15 cellular contexts compared by ENCODE assay signal in genomic region chr10:121092341-121093099, GRCh38.
DNase-seq lines count a peak whose midpoint lies in the region; ATAC-seq and TF ChIP-seq lines count a peak whose summit lies in the region.
"Had no signal": no experiment of that assay in that cellular context is flagged by ENCODE, and none has a peak within 500 bp of the region (broad histone marks: within the 10 kb centered on the region; RNA-seq: fewer than 3 reads in every experiment).

No MANE protein-coding gene starts in this region.

- H4K91ac ChIP-seq in trophoblast cell (ENCODE audit: low read depth, low read length): no peak overlapping the region

- no peak overlapping the region for H2AFZ ChIP-seq in trophoblast cell (ENCODE audit: insufficient read depth, low read length, poor library complexity)
- H2AFZ ChIP-seq: PC-9 had no signal

- no peak overlapping the region for H2BK5ac ChIP-seq in trophoblast cell (ENCODE audit: low read depth, low read length, poor library complexity)

- H3K14ac ChIP-seq in trophoblast cell (ENCODE audit: low read length): no peak overlapping the region

- WGBS in trophoblast cell (ENCODE audit: extremely low coverage, insufficient coverage, insufficient read length): no CpG with 5 or more reads among the region's 3 CpGs

- no peak overlapping the region for H3K18ac ChIP-seq in trophoblast cell (ENCODE audit: low read length)

- in situ Hi-C loops in Caki2 (cut with HindIII; ENCODE audit: low pct_unique_long_range_greater_than_20kb, low sequenced_read_pairs): no loop called here

- peaks cover 14% of the 10 kb centered on the region for H3K4me1 ChIP-seq in RWPE2 (ENCODE audit: insufficient read depth, poor library complexity, severe bottlenecking)
- peaks cover 5 to 9% of the 10 kb centered on the region in 2 experiments for H3K4me1 ChIP-seq in trophoblast cell (ENCODE audit: control insufficient read depth in 1 of 2, insufficient read depth in 2 of 2, low read length in 2 of 2)

- no peak overlapping the region for H4K8ac ChIP-seq in trophoblast cell (ENCODE audit: low read depth, low read length)

- H3K4ac ChIP-seq in trophoblast cell (ENCODE audit: low read depth, low read length): no peak overlapping the region

- peaks cover 8% of the 10 kb centered on the region for H3K79me1 ChIP-seq in trophoblast cell (ENCODE audit: low read length)

- no peak overlapping the region for H2BK12ac ChIP-seq in trophoblast cell (ENCODE audit: low read length)

- H3K36me3 ChIP-seq in RWPE2 (ENCODE audit: low read depth): no peaks in the 10 kb centered on the region
- H3K36me3 ChIP-seq in trophoblast cell (ENCODE audit: control insufficient read depth in 1 of 2, insufficient read depth in 2 of 2, low read length in 2 of 2): no peaks in the 10 kb centered on the region
- H3K36me3 ChIP-seq: ovary had no signal

- no peak overlapping the region for H2BK120ac ChIP-seq in trophoblast cell (ENCODE audit: insufficient read depth, low read length, poor library complexity)

- H3K79me2 ChIP-seq in trophoblast cell (ENCODE audit: control insufficient read depth, insufficient read depth, low read length, poor library complexity): no peaks in the 10 kb centered on the region

- H2AK5ac ChIP-seq in trophoblast cell (ENCODE audit: low read length): no peak overlapping the region

- H3K9me3 ChIP-seq in RWPE2 (ENCODE audit: severe bottlenecking) (no peaks in the 10 kb centered on the region), trophoblast cell (ENCODE audit: insufficient read depth, low read depth, low read length) (no peaks in the 10 kb centered on the region)
- H3K9me3 ChIP-seq: ovary had no signal

- H3K27ac ChIP-seq in RWPE2 (ENCODE audit: poor library complexity, severe bottlenecking): peak overlapping the region; percentile 59
- no peak overlapping the region for H3K27ac ChIP-seq in trophoblast cell (ENCODE audit: low read depth, low read length)
- H3K27ac ChIP-seq: ovary, PC-9, VCaP had no signal

- no peak for TF ChIP-seq POLR2A in GM18505 (IDR thresholded peaks at IDR 0.05; ENCODE audit: borderline replicate concordance, extremely low read depth, insufficient read depth, insufficient read length)

- H3K27me3 ChIP-seq in RWPE2 (ENCODE audit: insufficient read depth, poor library complexity, severe bottlenecking) (no peaks in the 10 kb centered on the region), trophoblast cell (ENCODE audit: insufficient read depth, low read length) (no peaks in the 10 kb centered on the region)
- H3K27me3 ChIP-seq: ovary had no signal

- H3K4me3 ChIP-seq in RWPE2 (ENCODE audit: severe bottlenecking) (no peak overlapping the region), trophoblast cell (ENCODE audit: low read depth, low read length) (no peak overlapping the region)
- H3K4me3 ChIP-seq: ovary, PC-9 had no signal

- peak; percentile 79 for ATAC-seq in RWPE2 (ENCODE audit: low read depth)
- ATAC-seq in GM19395 (IDR thresholded peaks at IDR 0.05; ENCODE audit: unreplicated experiment): no peak
- no peak for ATAC-seq in GM18505 (IDR thresholded peaks at IDR 0.05; ENCODE audit: unreplicated experiment)

- no peak overlapping the region for H3K4me2 ChIP-seq in trophoblast cell (ENCODE audit: low read length)
- H3K4me2 ChIP-seq: PC-9 had no signal

- DNase-seq in Caki2 (ENCODE audit: low read depth): peak; percentile 52
- DNase-seq in RWPE2 (ENCODE audit: low spot score): no peak
- peak; percentile 53 for DNase-seq in fibroblast of gingiva (ENCODE audit: low read depth)
- peak; percentile 50 to 76 for DNase-seq in trophoblast cell
- no peak for DNase-seq in inferior parietal cortex (ENCODE audit: extremely low spot score)
- no peak for DNase-seq in anterior cingulate cortex (lab: John Stamatoyannopoulos, UW)
- DNase-seq: activated naive CD4-positive, alpha-beta T cell treated with anti-CD3 and anti-CD28 coated beads for 36 hours; caudate nucleus; NCI-H2029; NCI-H524 treated with DMSO at 0.1 percent for 48 hours; ovary; PC-9 had no signal

- H4K12ac ChIP-seq in trophoblast cell (ENCODE audit: low read depth, low read length): no peak overlapping the region

- TF ChIP-seq CTCF in RWPE2 (IDR thresholded peaks at IDR 0.05; ENCODE audit: poor library complexity, severe bottlenecking): no peak

- no peak overlapping the region for H3K23ac ChIP-seq in trophoblast cell (ENCODE audit: low read length)

- H3K9ac ChIP-seq in trophoblast cell (ENCODE audit: low read length): no peak overlapping the region

Comparison
In these comparisons a context has a peak if more than half of its experiments do, and no peak if none do; other contexts are left out.
1. DNase-seq: peak in Caki2 (single experiment), fibroblast of gingiva (single experiment) and trophoblast cell (2 of 2); none in RWPE2 (single experiment), inferior parietal cortex (single experiment) and anterior cingulate cortex (0 of 58).